25 cellular contexts compared by ENCODE assay signal in genomic region chr13:72412481-72412880, GRCh38.
DNase-seq lines count a peak whose midpoint lies in the region; ATAC-seq and TF ChIP-seq lines count a peak whose summit lies in the region.
"Had no signal": no experiment of that assay in that cellular context is flagged by ENCODE, and none has a peak within 500 bp of the region (broad histone marks: within the 10 kb centered on the region; RNA-seq: fewer than 3 reads in every experiment).

No MANE protein-coding gene starts in this region.

- H3K36me3 Mint-ChIP-seq in neural progenitor cell = no peaks in the 10 kb centered on the region
- H3K36me3 Mint-ChIP-seq: CD14-positive monocyte; CD4-positive, alpha-beta memory T cell; CD4-positive, CD25-positive, alpha-beta regulatory T cell; CD8-positive, alpha-beta memory T cell had no signal

- H3F3A ChIP-seq in neural progenitor cell (ENCODE audit: low read depth) = no peaks in the 10 kb centered on the region

- peak; percentile 56 for ATAC-seq in left lobe of liver
- ATAC-seq: A549, GM12878 had no signal

- H3K9me3 ChIP-seq in liver (ENCODE audit: control insufficient read depth in 4 of 4, low read length in 3 of 4) (no peaks in the 10 kb centered on the region), neural progenitor cell (ENCODE audit: low read depth) (no peaks in the 10 kb centered on the region), left ventricle myocardium inferior (replicated peaks) (no peaks in the 10 kb centered on the region)
- H3K9me3 ChIP-seq: A549, BE2C, BLaER1 had no signal

- H3K4me3 Mint-ChIP-seq in neural progenitor cell = no peak overlapping the region
- H3K4me3 Mint-ChIP-seq: CD14-positive monocyte; CD4-positive, alpha-beta memory T cell; CD4-positive, CD25-positive, alpha-beta regulatory T cell; CD8-positive, alpha-beta memory T cell had no signal

- H3K27ac ChIP-seq in liver (ENCODE audit: low read depth in 1 of 2, low read length in 2 of 2) (no peak overlapping the region), neural progenitor cell (no peak overlapping the region), left ventricle myocardium inferior (replicated peaks) (no peak overlapping the region)
- H3K27ac ChIP-seq: 22Rv1, A549, BLaER1 had no signal

- H3K9ac ChIP-seq in liver (ENCODE audit: low read depth in 1 of 2, low read length in 2 of 2) (no peak overlapping the region), neural progenitor cell (no peak overlapping the region)
- H3K9ac ChIP-seq: BLaER1 had no signal

- H3K27me3 ChIP-seq in liver (ENCODE audit: control insufficient read depth in 4 of 4, insufficient read depth in 4 of 4, low read length in 3 of 4) (no peaks in the 10 kb centered on the region), neural progenitor cell (no peaks in the 10 kb centered on the region), left ventricle myocardium inferior (ENCODE audit: low read depth) (no peaks in the 10 kb centered on the region)
- H3K27me3 ChIP-seq: BE2C, BLaER1 had no signal

- H3K4me1 Mint-ChIP-seq in neural progenitor cell = no peaks in the 10 kb centered on the region
- H3K4me1 Mint-ChIP-seq: CD14-positive monocyte; CD4-positive, alpha-beta memory T cell; CD4-positive, CD25-positive, alpha-beta regulatory T cell; CD8-positive, alpha-beta memory T cell had no signal

- TF ChIP-seq RAD21 in liver (IDR thresholded peaks at IDR 0.05) = peak in 1 of 2 donors; percentile 26

- H3K36me3 ChIP-seq in liver (ENCODE audit: control insufficient read depth in 4 of 4, insufficient read depth in 3 of 4, low read depth in 1 of 4, low read length in 3 of 4) (no peaks in the 10 kb centered on the region), neural progenitor cell (no peaks in the 10 kb centered on the region), left ventricle myocardium inferior (no peaks in the 10 kb centered on the region)
- H3K36me3 ChIP-seq: BE2C, BLaER1 had no signal

- no peak overlapping the region for H2AFZ ChIP-seq in neural progenitor cell (replicated peaks)

- H3K4me1 ChIP-seq in liver (ENCODE audit: control insufficient read depth in 4 of 4, insufficient read depth in 4 of 4, low read length in 3 of 4) = peaks cover 0 to 10% (median under 1%) of the 10 kb centered on the region in 4 donors
- H3K4me1 ChIP-seq in neural progenitor cell = no peaks in the 10 kb centered on the region
- H3K4me1 ChIP-seq in left ventricle myocardium inferior = no peaks in the 10 kb centered on the region
- H3K4me1 ChIP-seq: A549, BE2C, BLaER1 had no signal

- no peak overlapping the region for H3K27ac Mint-ChIP-seq in neural progenitor cell
- H3K27ac Mint-ChIP-seq: CD14-positive monocyte; CD4-positive, alpha-beta memory T cell; CD4-positive, CD25-positive, alpha-beta regulatory T cell; CD8-positive, alpha-beta memory T cell had no signal

- H3K4me3 ChIP-seq in fibroblast of villous mesenchyme (ENCODE audit: low read depth, low read length) = no peak overlapping the region
- no peak overlapping the region for H3K4me3 ChIP-seq in liver (ENCODE audit: low read depth in 1 of 3, low read length in 3 of 3)
- no peak overlapping the region for H3K4me3 ChIP-seq in neural progenitor cell
- no peak overlapping the region for H3K4me3 ChIP-seq in left ventricle myocardium inferior
- H3K4me3 ChIP-seq: A549, BLaER1, GM12878 had no signal

- WGBS in liver = 30% methylated on average over 2 of the region's 2 CpGs

- H3K79me2 ChIP-seq in neural progenitor cell (ENCODE audit: low read depth) = no peaks in the 10 kb centered on the region

- no peaks in the 10 kb centered on the region for H3K9me3 Mint-ChIP-seq in neural progenitor cell

- TF ChIP-seq CTCF in fibroblast of villous mesenchyme (IDR thresholded peaks at IDR 0.05; ENCODE audit: insufficient read depth, low read depth, low read length) (no peak), liver (IDR thresholded peaks at IDR 0.05; ENCODE audit: low read depth, low read length, missing input control) (no peak), neural progenitor cell (IDR thresholded peaks at IDR 0.05) (no peak), left ventricle myocardium inferior (IDR thresholded peaks at IDR 0.05; ENCODE audit: borderline replicate concordance) (no peak)

- no peak overlapping the region for H3K4me2 ChIP-seq in neural progenitor cell
- H3K4me2 ChIP-seq: A549, BLaER1 had no signal

- peak; percentile 18 for DNase-seq in fibroblast of villous mesenchyme (ENCODE audit: low read depth)
- no peak for DNase-seq in left lobe of liver (ENCODE audit: low spot score)
- DNase-seq in renal cortical epithelial cell (ENCODE audit: low read depth) = peak; percentile 11
- no peak for DNase-seq in neural progenitor cell (ENCODE audit: low spot score)
- DNase-seq in left ventricle myocardium inferior = no peak
- no peak for DNase-seq in germinal center (ENCODE audit: low spot score)
- DNase-seq: BE2C; C1 segment of cervical spinal cord; CD4-positive, alpha-beta memory T cell; CD4-positive, CD25-positive, alpha-beta regulatory T cell; CD8-positive, alpha-beta memory T cell; COR-L47; DMS 273 treated with DMSO at 0.1 percent for 48 hours; DMS153; DMS53; DMS79; DND-41; EL; GDM1 had no signal

- intact Hi-C loops in left ventricle myocardium inferior (cut with micrococcal nuclease) = no loop called here

- H4K20me1 ChIP-seq in neural progenitor cell (ENCODE audit: low read depth) = no peaks in the 10 kb centered on the region
- H4K20me1 ChIP-seq: BLaER1 had no signal

- no peaks in the 10 kb centered on the region for H3K27me3 Mint-ChIP-seq in neural progenitor cell (ENCODE audit: insufficient read depth, low read depth)
- H3K27me3 Mint-ChIP-seq: CD4-positive, alpha-beta memory T cell; CD4-positive, CD25-positive, alpha-beta regulatory T cell; CD8-positive, alpha-beta memory T cell had no signal

TF ChIP-seq in liver, 16 proteins besides CTCF, POLR2A, EP300 and RAD21:
- TF ChIP-seq HNF4A (conservative IDR thresholded peaks at IDR 0.05) (no peak), GABPA (IDR thresholded peaks at IDR 0.05 in 1 of 2, conservative IDR thresholded peaks at IDR 0.05 in 1 of 2) (no peak), SP1 (IDR thresholded peaks at IDR 0.05) (no peak), RXRA (IDR thresholded peaks at IDR 0.05) (no peak), REST (IDR thresholded peaks at IDR 0.05) (no peak), YY1 (IDR thresholded peaks at IDR 0.05) (peak; percentile 48)

Comparison
In these comparisons a context has a peak if more than half of its experiments do, and no peak if none do; other contexts are left out.
1. DNase-seq: peak in fibroblast of villous mesenchyme (single experiment) and renal cortical epithelial cell (single experiment); none in left lobe of liver (single experiment), neural progenitor cell (single experiment), left ventricle myocardium inferior (single experiment) and germinal center (single experiment).